Comparison of ENCODE assay signal across 1 cellular context in genomic region chr3:46881819-46882376, GRCh38.
TF ChIP-seq lines count a peak whose summit lies in the region.

No MANE protein-coding gene starts in this region.

TF ChIP-seq in HepG2, 621 proteins besides CTCF, POLR2A, EP300 and RAD21 (continued from another document):
- TF ChIP-seq ZBTB4 (CRISPR knock-in tag; IDR thresholded peaks at IDR 0.05; ENCODE audit: borderline replicate concordance), result no peak
- no peak for TF ChIP-seq KDM5A (IDR thresholded peaks at IDR 0.05; ENCODE audit: borderline replicate concordance, low read length)
- no peak for TF ChIP-seq CENPT (CRISPR knock-in tag; IDR thresholded peaks at IDR 0.05; ENCODE audit: low read depth)
- no peak for TF ChIP-seq ZNF816 (CRISPR knock-in tag; IDR thresholded peaks at IDR 0.05; ENCODE audit: borderline replicate concordance)
- no peak for TF ChIP-seq CERS6 (CRISPR knock-in tag; IDR thresholded peaks at IDR 0.05)
- no peak for TF ChIP-seq SKI (IDR thresholded peaks at IDR 0.05; ENCODE audit: partially characterized antibody)
- no peak for TF ChIP-seq MAFG (CRISPR knock-in tag; IDR thresholded peaks at IDR 0.05)
- TF ChIP-seq HOXA3 (CRISPR knock-in tag; IDR thresholded peaks at IDR 0.05), result no peak
- no peak for TF ChIP-seq PBX3 (CRISPR knock-in tag; IDR thresholded peaks at IDR 0.05; ENCODE audit: borderline replicate concordance)
